ENCODE assay signal across 25 cellular contexts in genomic region chr16:8814095-8814806, GRCh38. TPM values are rescaled to one million over a fixed set of nuclear protein-coding genes. Genes with fewer than 3 reads are reported as not detected.
DNase-seq lines count a peak whose midpoint lies in the region; ATAC-seq lines count a peak whose summit lies in the region.
"Had no signal": no experiment of that assay in that cellular context is flagged by ENCODE, and none has a peak within 500 bp of the region (broad histone marks: within the 10 kb centered on the region; RNA-seq: fewer than 3 reads in every experiment).

No MANE protein-coding gene starts in this region.

- H3K4me1 Mint-ChIP-seq in activated CD8-positive, alpha-beta T cell treated with anti-CD3 and anti-CD28 coated beads, Interleukin-2, amount 10 ng/mL, durations not matched to agents 7 days and 5 days (ENCODE audit: low read depth), result peaks cover 26% of the 10 kb centered on the region
- peaks cover 46% of the 10 kb centered on the region for H3K4me1 Mint-ChIP-seq in stimulated activated memory B cell treated with anti-CD40 and anti-IgM and Interleukin-4, amounts not matched to agents 10 μg/mL and 1 μg/mL and 100 μg/mL, for 72 hours
- H3K4me1 Mint-ChIP-seq: nephron had no signal

- H3K27ac Mint-ChIP-seq in activated CD8-positive, alpha-beta T cell treated with anti-CD3 and anti-CD28 coated beads, Interleukin-2, amount 10 ng/mL, durations not matched to agents 7 days and 5 days, result peak overlapping the region; percentile 35
- H3K27ac Mint-ChIP-seq in stimulated activated memory B cell treated with anti-CD40 and anti-IgM and Interleukin-4, amounts not matched to agents 10 μg/mL and 1 μg/mL and 100 μg/mL, for 72 hours, result peak overlapping the region; percentile 81
- H3K27ac Mint-ChIP-seq: dendritic cell treated with granulocyte-macrophage colony-stimulating factor and Interleukin-4, amounts not matched to agents 40 ng/mL and 50 ng/mL, for 4 days; endodermal cell; nephron had no signal

- H3K9me3 Mint-ChIP-seq in activated CD8-positive, alpha-beta T cell treated with anti-CD3 and anti-CD28 coated beads, Interleukin-2, amount 10 ng/mL, durations not matched to agents 7 days and 5 days (ENCODE audit: insufficient read depth), result no peaks in the 10 kb centered on the region
- no peaks in the 10 kb centered on the region for H3K9me3 Mint-ChIP-seq in stimulated activated memory B cell treated with anti-CD40 and anti-IgM and Interleukin-4, amounts not matched to agents 10 μg/mL and 1 μg/mL and 100 μg/mL, for 72 hours
- H3K9me3 Mint-ChIP-seq: central memory CD8-positive, alpha-beta T cell; dendritic cell treated with granulocyte-macrophage colony-stimulating factor and Interleukin-4, amounts not matched to agents 40 ng/mL and 50 ng/mL, for 4 days; endodermal cell; nephron had no signal

- H3K27me3 Mint-ChIP-seq in activated CD8-positive, alpha-beta T cell treated with anti-CD3 and anti-CD28 coated beads, Interleukin-2, amount 10 ng/mL, durations not matched to agents 7 days and 5 days (ENCODE audit: low read depth), result no peaks in the 10 kb centered on the region
- H3K27me3 Mint-ChIP-seq in stimulated activated memory B cell treated with anti-CD40 and anti-IgM and Interleukin-4, amounts not matched to agents 10 μg/mL and 1 μg/mL and 100 μg/mL, for 72 hours, result no peaks in the 10 kb centered on the region
- H3K27me3 Mint-ChIP-seq: central memory CD8-positive, alpha-beta T cell; dendritic cell treated with granulocyte-macrophage colony-stimulating factor and Interleukin-4, amounts not matched to agents 40 ng/mL and 50 ng/mL, for 4 days had no signal

- ATAC-seq in GM18868 (IDR thresholded peaks at IDR 0.05; ENCODE audit: unreplicated experiment), result peak; percentile 52
- ATAC-seq in activated CD8-positive, alpha-beta T cell treated with anti-CD3 and anti-CD28 coated beads, Interleukin-2, amount 10 ng/mL, durations not matched to agents 7 days and 5 days, result no peak
- peak; percentile 75 for ATAC-seq in stimulated activated memory B cell treated with anti-CD40 and anti-IgM and Interleukin-4, amounts not matched to agents 10 μg/mL and 1 μg/mL and 100 μg/mL, for 72 hours
- no peak for ATAC-seq in HG02623 (IDR thresholded peaks at IDR 0.05; ENCODE audit: unreplicated experiment)
- ATAC-seq: esophagus mucosa, heart right ventricle, Panc1 had no signal

- POLR2A ChIA-PET in activated CD8-positive, alpha-beta T cell treated with anti-CD3 and anti-CD28 coated beads, Interleukin-2, amount 10 ng/mL, durations not matched to agents 7 days and 5 days (lab: Charles Lee), result no interaction called here

- DNase-seq in activated CD4-positive, alpha-beta T cell treated with anti-CD3 and anti-CD28 coated beads for 48 hours, result peak; percentile 13
- DNase-seq in activated CD4-positive, alpha-beta T cell treated with anti-CD3 and anti-CD28 coated beads, Interleukin-2, amount 50 U/mL, for 1 hour, result no peak
- DNase-seq in activated CD8-positive, alpha-beta T cell treated with anti-CD3 and anti-CD28 coated beads, Interleukin-2, amount 10 ng/mL, durations not matched to agents 7 days and 5 days, result no peak
- no peak for DNase-seq in NCI-H1694 (lab: John Stamatoyannopoulos, UW)
- no peak for DNase-seq in NCI-H2029 treated with DMSO at 0.1 percent for 48 hours (lab: John Stamatoyannopoulos, UW)
- DNase-seq: 8988T; endodermal cell; foreskin fibroblast; heart right ventricle; NCI-H1105; NCI-H1930; NCI-H526; ovary; SIG-M5; stimulated activated CD4-positive, alpha-beta T cell treated with anti-CD3 and anti-CD28 coated beads, Interleukin-2, amount 100 ng/mL, for 24 hours; T1000; WERI-Rb-1 had no signal

- H3K4me3 Mint-ChIP-seq in activated CD8-positive, alpha-beta T cell treated with anti-CD3 and anti-CD28 coated beads, Interleukin-2, amount 10 ng/mL, durations not matched to agents 7 days and 5 days, result no peak overlapping the region
- peak overlapping the region; percentile 58 for H3K4me3 Mint-ChIP-seq in stimulated activated memory B cell treated with anti-CD40 and anti-IgM and Interleukin-4, amounts not matched to agents 10 μg/mL and 1 μg/mL and 100 μg/mL, for 72 hours
- H3K4me3 Mint-ChIP-seq: central memory CD8-positive, alpha-beta T cell; dendritic cell treated with granulocyte-macrophage colony-stimulating factor and Interleukin-4, amounts not matched to agents 40 ng/mL and 50 ng/mL, for 4 days; endodermal cell; nephron had no signal

- H3K36me3 Mint-ChIP-seq in activated CD8-positive, alpha-beta T cell treated with anti-CD3 and anti-CD28 coated beads, Interleukin-2, amount 10 ng/mL, durations not matched to agents 7 days and 5 days (ENCODE audit: low read depth), result peaks cover 76% of the 10 kb centered on the region
- peaks cover 82% of the 10 kb centered on the region for H3K36me3 Mint-ChIP-seq in stimulated activated memory B cell treated with anti-CD40 and anti-IgM and Interleukin-4, amounts not matched to agents 10 μg/mL and 1 μg/mL and 100 μg/mL, for 72 hours

- CTCF ChIA-PET in activated CD8-positive, alpha-beta T cell treated with anti-CD3 and anti-CD28 coated beads, Interleukin-2, amount 10 ng/mL, durations not matched to agents 7 days and 5 days (lab: Charles Lee), result no interaction called here

RNA-seq across cellular contexts. Expression of gene PMM2, which starts 16.6 kb away (rescaled TPM):
- total RNA-seq in activated CD8-positive, alpha-beta T cell treated with anti-CD3 and anti-CD28 coated beads, Interleukin-2, amount 10 ng/mL, durations not matched to agents 7 days and 5 days, result 10 to 100 TPM; 36.9 to 37.6 TPM

RNA-seq across cellular contexts. Expression of gene TMEM186, which starts 16.8 kb away (rescaled TPM):
- total RNA-seq in activated CD8-positive, alpha-beta T cell treated with anti-CD3 and anti-CD28 coated beads, Interleukin-2, amount 10 ng/mL, durations not matched to agents 7 days and 5 days, result 10 to 100 TPM; 11.0 to 11.1 TPM

RNA-seq across cellular contexts. Expression of gene CARHSP1, which starts 54.6 kb away (rescaled TPM):
- total RNA-seq in activated CD8-positive, alpha-beta T cell treated with anti-CD3 and anti-CD28 coated beads, Interleukin-2, amount 10 ng/mL, durations not matched to agents 7 days and 5 days, result 100 to 1,000 TPM; 209 to 217 TPM

Comparison
In these comparisons a context has a peak if more than half of its experiments do, and no peak if none do; other contexts are left out.
1. ATAC-seq: peak in GM18868 (single experiment) and stimulated activated memory B cell treated with anti-CD40 and anti-IgM and Interleukin-4, amounts not matched to agents 10 μg/mL and 1 μg/mL and 100 μg/mL, for 72 hours (single experiment); none in activated CD8-positive, alpha-beta T cell treated with anti-CD3 and anti-CD28 coated beads, Interleukin-2, amount 10 ng/mL, durations not matched to agents 7 days and 5 days (single experiment) and HG02623 (single experiment).